In genomic region chr12:71846322-71846940, GRCh38 we compare ENCODE assay signal across 8 cellular contexts. TPM values are rescaled to one million over a fixed set of nuclear protein-coding genes. Genes with fewer than 3 reads are reported as not detected.
DNase-seq lines count a peak whose midpoint lies in the region; ATAC-seq and TF ChIP-seq lines count a peak whose summit lies in the region.

No MANE protein-coding gene starts in this region.

- H3K9ac ChIP-seq in MM.1S (ENCODE audit: low read length): no peak overlapping the region

- H2AFZ ChIP-seq in MM.1S (ENCODE audit: low read length): no peak overlapping the region

- no peaks in the 10 kb centered on the region for H3K36me3 ChIP-seq in MM.1S (replicated peaks; ENCODE audit: insufficient read depth, low read length)
- no peaks in the 10 kb centered on the region for H3K36me3 ChIP-seq in lung (ENCODE audit: control insufficient read depth in 2 of 2, insufficient read depth in 2 of 2, low read length in 2 of 2)

- CTCF ChIA-PET in AG04449 (lab: Yijun Ruan, JAX): interaction anchor here (0.8 to 3.8 kb wide), 16 partner anchors 9 to 162 kb away, joined by 3 to 43 read pairs (median 4); no protein-coding TSS in a partner anchor

- POLR2A ChIA-PET in AG04449 (lab: Yijun Ruan, JAX): no interaction called here

- TF ChIP-seq CTCF in AG04449 (IDR thresholded peaks at IDR 0.05; ENCODE audit: insufficient read depth, low read length, missing control alignments) (peak; percentile 21), GM12864 (IDR thresholded peaks at IDR 0.05; ENCODE audit: low read depth, low read length, missing control alignments) (peak; percentile 38), MM.1S (IDR thresholded peaks at IDR 0.05; ENCODE audit: low read length) (peak; percentile 58), lung (IDR thresholded peaks at IDR 0.05; ENCODE audit: control extremely low read depth, extremely low read depth) (peak; percentile 18)

- H3K4me3 ChIP-seq in AG04449 (ENCODE audit: low read depth, low read length): no peak overlapping the region
- H3K4me3 ChIP-seq in GM12864 (ENCODE audit: low read depth, low read length): no peak overlapping the region
- no peak overlapping the region for H3K4me3 ChIP-seq in MM.1S (ENCODE audit: low read length)
- H3K4me3 ChIP-seq in lung: no peak overlapping the region

- peaks cover 98% of the 10 kb centered on the region for H3K79me2 ChIP-seq in MM.1S (ENCODE audit: low read length)

- no peaks in the 10 kb centered on the region for H3K9me2 ChIP-seq in MM.1S (replicated peaks; ENCODE audit: insufficient read depth, low read length)

- no peak overlapping the region for H3K4me2 ChIP-seq in MM.1S (ENCODE audit: low read depth, low read length)

- no peak overlapping the region for H3K27ac ChIP-seq in MM.1S (ENCODE audit: low read length)
- H3K27ac ChIP-seq in lung (ENCODE audit: low read depth in 1 of 2, low read length in 1 of 2): no peak overlapping the region

- H3K27me3 ChIP-seq in MM.1S (replicated peaks; ENCODE audit: insufficient read depth, low read length) (no peaks in the 10 kb centered on the region), lung (ENCODE audit: control insufficient read depth, insufficient read depth) (no peaks in the 10 kb centered on the region)

- H3K9me3 ChIP-seq in MM.1S (replicated peaks; ENCODE audit: insufficient read depth, low read length): no peaks in the 10 kb centered on the region
- H3K9me3 ChIP-seq in lung (ENCODE audit: control insufficient read depth in 2 of 2, insufficient read depth in 1 of 2, low read length in 1 of 2): no peaks in the 10 kb centered on the region

- H3K4me1 ChIP-seq in MM.1S (ENCODE audit: low read length) (0 out of 2 replicates have a peak, but pooled peaks cover under 1% of the 10 kb centered on the region), lung (ENCODE audit: control insufficient read depth in 2 of 2, insufficient read depth in 2 of 2, low read length in 2 of 2) (peaks cover 7 to 21% of the 10 kb centered on the region in 2 donors)

- DNase-seq in AG04449 (ENCODE audit: low read depth, low spot score): no peak
- no peak for DNase-seq in GM12864 (ENCODE audit: low read depth)
- no peak for DNase-seq in MM.1S
- DNase-seq in astrocyte of the hippocampus (ENCODE audit: low read depth, low spot score): peak; percentile 32
- no peak for DNase-seq in lung (ENCODE audit: low spot score)
- DNase-seq in AG08396 (ENCODE audit: low spot score): no peak
- no peak for DNase-seq in NCI-H1436 treated with DMSO at 0.1 percent for 48 hours (lab: John Stamatoyannopoulos, UW)

- no peak for ATAC-seq in lung (ENCODE audit: insufficient read depth, low FRiP score)
- ATAC-seq in GM19452 (IDR thresholded peaks at IDR 0.05; ENCODE audit: unreplicated experiment): no peak

- no peaks in the 10 kb centered on the region for H3F3A ChIP-seq in MM.1S (ENCODE audit: insufficient read depth, low read length)

- H4K20me1 ChIP-seq in MM.1S (ENCODE audit: insufficient read depth, low read length): no peaks in the 10 kb centered on the region; the same call in 1 of the 2 replicates

- WGBS in lung, 2 donors: 80 to 90% methylated on average over 3 of the region's 3 CpGs

RNA-seq across cellular contexts. Expression of gene TBC1D15, which starts 6.9 kb away (rescaled TPM):
- total RNA-seq in lung: 10 to 100 TPM; 26.1 to 70.2 TPM
- 10 to 100 TPM; 23.5 to 29.6 TPM for polyA plus RNA-seq in lung
